ENCODE assay signal across 1 cellular context in genomic region chr1:26280333-26281042, GRCh38.
TF ChIP-seq lines count a peak whose summit lies in the region.

No MANE protein-coding gene starts in this region.

TF ChIP-seq in HEK293, 187 proteins besides CTCF, POLR2A, EP300 and RAD21 (continued from another document and continues in another):
- TF ChIP-seq ATF2 (tag by site-specific recombination; IDR thresholded peaks at IDR 0.05; ENCODE audit: low read depth) (no peak), GLIS2 (tag by site-specific recombination; IDR thresholded peaks at IDR 0.05) (0 out of 2 replicates have a peak, but pooled peaks have one; percentile 20), ZNF223 (tag by site-specific recombination; IDR thresholded peaks at IDR 0.05) (peak; percentile 87; the same call in 1 of the 2 replicates), TRIM28 (IDR thresholded peaks at IDR 0.05; ENCODE audit: borderline replicate concordance, low read length) (no peak), ZNF148 (tag by site-specific recombination; IDR thresholded peaks at IDR 0.05; ENCODE audit: borderline replicate concordance) (no peak), ZNF623 (tag by site-specific recombination; IDR thresholded peaks at IDR 0.05) (no peak; the same call in 1 of the 2 replicates), ZNF398 (tag by site-specific recombination; IDR thresholded peaks at IDR 0.05) (peak; percentile 97), ZNF621 (tag by site-specific recombination; IDR thresholded peaks at IDR 0.05) (no peak), GLIS1 (tag by site-specific recombination; IDR thresholded peaks at IDR 0.05) (peak; percentile 42), PRDM1 (tag by site-specific recombination; IDR thresholded peaks at IDR 0.05) (no peak), SALL2 (tag by site-specific recombination; IDR thresholded peaks at IDR 0.05; ENCODE audit: borderline replicate concordance) (no peak), ZNF174 (tag by site-specific recombination; IDR thresholded peaks at IDR 0.05) (no peak), ZSCAN23 (tag by site-specific recombination; IDR thresholded peaks at IDR 0.05) (no peak), PRDM2 (tag by site-specific recombination; IDR thresholded peaks at IDR 0.05; ENCODE audit: borderline replicate concordance) (0 out of 2 replicates have a peak, but pooled peaks have one; percentile 28), OSR2 (tag by site-specific recombination; IDR thresholded peaks at IDR 0.05) (no peak), FEZF1 (tag by site-specific recombination; IDR thresholded peaks at IDR 0.05) (no peak), ZNF76 (tag by site-specific recombination; IDR thresholded peaks at IDR 0.05; ENCODE audit: borderline replicate concordance, low read depth) (no peak), ZNF394 (tag by site-specific recombination; IDR thresholded peaks at IDR 0.05; ENCODE audit: borderline replicate concordance) (peak; percentile 2; the same call in 1 of the 2 replicates), ZNF426 (tag by site-specific recombination; IDR thresholded peaks at IDR 0.05) (no peak), ZNF18 (tag by site-specific recombination; IDR thresholded peaks at IDR 0.05) (0 out of 2 replicates have a peak, but pooled peaks have one; percentile 17), OVOL3 (tag by site-specific recombination; IDR thresholded peaks at IDR 0.05) (no peak), GLI4 (tag by site-specific recombination; IDR thresholded peaks at IDR 0.05) (no peak), ZNF501 (tag by site-specific recombination; IDR thresholded peaks at IDR 0.05) (no peak), ZNF48 (tag by site-specific recombination; IDR thresholded peaks at IDR 0.05) (no peak), ZNF274 (IDR thresholded peaks at IDR 0.05; ENCODE audit: low read length) (no peak), ZNF274 (tag by site-specific recombination; IDR thresholded peaks at IDR 0.05; ENCODE audit: borderline replicate concordance) (no peak), ZNF16 (tag by site-specific recombination; IDR thresholded peaks at IDR 0.05; ENCODE audit: low read depth) (no peak), SP3 (tag by site-specific recombination; IDR thresholded peaks at IDR 0.05) (no peak), ZNF37A (tag by site-specific recombination; IDR thresholded peaks at IDR 0.05) (no peak), ZNF558 (tag by site-specific recombination; IDR thresholded peaks at IDR 0.05) (no peak), ZNF366 (tag by site-specific recombination; conservative IDR thresholded peaks at IDR 0.05) (peak; percentile 62), ZFP69B (tag by site-specific recombination; IDR thresholded peaks at IDR 0.05) (peak; percentile 12; the same call in 1 of the 2 replicates), ZNF792 (tag by site-specific recombination; IDR thresholded peaks at IDR 0.05) (no peak), ZNF214 (tag by site-specific recombination; IDR thresholded peaks at IDR 0.05; ENCODE audit: borderline replicate concordance) (no peak), MYNN (tag by site-specific recombination; IDR thresholded peaks at IDR 0.05; ENCODE audit: borderline replicate concordance) (no peak), ZNF510 (tag by site-specific recombination; IDR thresholded peaks at IDR 0.05; ENCODE audit: insufficient replicate concordance) (no peak), ZXDB (tag by site-specific recombination; IDR thresholded peaks at IDR 0.05) (no peak), ZNF701 (tag by site-specific recombination; IDR thresholded peaks at IDR 0.05) (no peak), ZEB2 (tag by site-specific recombination; IDR thresholded peaks at IDR 0.05) (peak; percentile 7; the same call in 1 of the 2 replicates), ZNF362 (tag by site-specific recombination; IDR thresholded peaks at IDR 0.05) (no peak), HOXA7 (CRISPR knock-in tag; IDR thresholded peaks at IDR 0.05; ENCODE audit: borderline replicate concordance) (no peak), KLF17 (tag by site-specific recombination; IDR thresholded peaks at IDR 0.05) (peak; percentile 58; the same call in 1 of the 2 replicates), ZNF146 (tag by site-specific recombination; IDR thresholded peaks at IDR 0.05) (no peak), KLF9 (tag by site-specific recombination; IDR thresholded peaks at IDR 0.05; ENCODE audit: low read depth) (0 out of 2 replicates have a peak, but pooled peaks have one; percentile 6), ZNF132 (tag by site-specific recombination; IDR thresholded peaks at IDR 0.05; ENCODE audit: borderline replicate concordance) (no peak), ZNF561 (tag by site-specific recombination; IDR thresholded peaks at IDR 0.05; ENCODE audit: borderline replicate concordance) (no peak), ZNF248 (tag by site-specific recombination; IDR thresholded peaks at IDR 0.05) (no peak), ZNF837 (tag by site-specific recombination; IDR thresholded peaks at IDR 0.05) (0 out of 2 replicates have a peak, but pooled peaks have one; percentile 48), IKZF3 (tag by site-specific recombination; IDR thresholded peaks at IDR 0.05) (no peak), ZNF555 (tag by site-specific recombination; conservative IDR thresholded peaks at IDR 0.05) (no peak)
